Comparison of ENCODE assay signal across 22 cellular contexts in genomic region chr14:38770245-38770644, GRCh38.
DNase-seq lines count a peak whose midpoint lies in the region; ATAC-seq and TF ChIP-seq lines count a peak whose summit lies in the region.
"Had no signal": no experiment of that assay in that cellular context is flagged by ENCODE, and none has a peak within 500 bp of the region (broad histone marks: within the 10 kb centered on the region; RNA-seq: fewer than 3 reads in every experiment).

No MANE protein-coding gene starts in this region.

- H3K9me3 ChIP-seq in colonic mucosa (no peaks in the 10 kb centered on the region), mucosa of descending colon (no peaks in the 10 kb centered on the region), smooth muscle cell (replicated peaks; ENCODE audit: low read depth) (no peaks in the 10 kb centered on the region)
- H3K9me3 ChIP-seq: A549; BE2C; BLaER1 treated with 17β-estradiol and CSF1 and Interleukin-3, amounts not matched to agents 10 nM and 100 nM; HAP-1 had no signal

- 77% methylated on average over 1 of the region's 1 CpG for WGBS in smooth muscle cell (ENCODE audit: low lambda C conversion rate)

- H3K4me1 ChIP-seq in colonic mucosa (no peaks in the 10 kb centered on the region), mucosa of descending colon (ENCODE audit: low read depth) (peaks cover 3% of the 10 kb centered on the region), smooth muscle cell (ENCODE audit: low read depth) (no peaks in the 10 kb centered on the region)
- H3K4me1 ChIP-seq: A549; BLaER1 treated with 17β-estradiol and CSF1 and Interleukin-3, amounts not matched to agents 10 nM and 100 nM; HAP-1 had no signal

- ATAC-seq in mucosa of descending colon = peak; percentile 99
- ATAC-seq in HG03378 (IDR thresholded peaks at IDR 0.05; ENCODE audit: unreplicated experiment) = no peak
- ATAC-seq in GM21619 (IDR thresholded peaks at IDR 0.05; ENCODE audit: unreplicated experiment) = no peak
- ATAC-seq: A549 had no signal

- TF ChIP-seq CTCF in colonic mucosa (IDR thresholded peaks at IDR 0.05) = no peak
- no peak for TF ChIP-seq CTCF in mucosa of descending colon (IDR thresholded peaks at IDR 0.05)
- TF ChIP-seq CTCF in smooth muscle cell (IDR thresholded peaks at IDR 0.05; ENCODE audit: borderline replicate concordance, insufficient read depth, poor library complexity, severe bottlenecking) = no peak

- H3K79me2 ChIP-seq in smooth muscle cell (ENCODE audit: low read depth) = no peaks in the 10 kb centered on the region

- H3F3A ChIP-seq in smooth muscle cell (ENCODE audit: low read depth) = no peaks in the 10 kb centered on the region

- intact Hi-C loops in colonic mucosa (cut with DNase I) = no loop called here
- intact Hi-C loops in mucosa of descending colon (cut with DNase I, micrococcal nuclease) = no loop called here

- no peaks in the 10 kb centered on the region for H3K36me3 ChIP-seq in colonic mucosa
- H3K36me3 ChIP-seq in mucosa of descending colon (ENCODE audit: low read depth) = no peaks in the 10 kb centered on the region
- H3K36me3 ChIP-seq in smooth muscle cell (ENCODE audit: low read depth) = no peaks in the 10 kb centered on the region
- H3K36me3 ChIP-seq: BE2C; BLaER1 treated with 17β-estradiol and CSF1 and Interleukin-3, amounts not matched to agents 10 nM and 100 nM; HAP-1 had no signal

- H3K27ac ChIP-seq in colonic mucosa = peak overlapping the region; percentile 54
- no peak overlapping the region for H3K27ac ChIP-seq in smooth muscle cell (ENCODE audit: low read depth)
- H3K27ac ChIP-seq: A549; BLaER1 treated with 17β-estradiol and CSF1 and Interleukin-3, amounts not matched to agents 10 nM and 100 nM had no signal

- H3K9ac ChIP-seq in colonic mucosa (ENCODE audit: low read depth in 2 of 2, low read length in 2 of 2) (no peak overlapping the region), smooth muscle cell (ENCODE audit: low read depth) (no peak overlapping the region)
- H3K9ac ChIP-seq: BLaER1 treated with 17β-estradiol and CSF1 and Interleukin-3, amounts not matched to agents 10 nM and 100 nM had no signal

- DNase-seq in colonic mucosa (no peak), mucosa of descending colon (no peak), smooth muscle cell (lab: John Stamatoyannopoulos, UW; ENCODE audit: unreplicated experiment) (no peak), SIG-M5 (lab: John Stamatoyannopoulos, UW) (no peak), CD1c-positive myeloid dendritic cell (ENCODE audit: extremely low spot score) (no peak)
- DNase-seq: 8988T; ACHN; AML-193; BE2C; Calu3; CD4-positive, alpha-beta memory T cell; COR-L47; DMS53; DMS79 treated with DMSO at 0.1 percent for 48 hours; GF-D8; GOT3; HFFc6 had no signal

- H3K4me3 ChIP-seq in colonic mucosa (no peak overlapping the region), mucosa of descending colon (no peak overlapping the region), smooth muscle cell (no peak overlapping the region)
- H3K4me3 ChIP-seq: A549; BLaER1 treated with 17β-estradiol and CSF1 and Interleukin-3, amounts not matched to agents 10 nM and 100 nM; HAP-1 had no signal

- H3K4me2 ChIP-seq in smooth muscle cell = no peak overlapping the region
- H3K4me2 ChIP-seq: A549; BLaER1 treated with 17β-estradiol and CSF1 and Interleukin-3, amounts not matched to agents 10 nM and 100 nM had no signal

- H3K27me3 ChIP-seq in colonic mucosa (no peaks in the 10 kb centered on the region), smooth muscle cell (ENCODE audit: low read depth) (no peaks in the 10 kb centered on the region)
- H3K27me3 ChIP-seq: BE2C; BLaER1 treated with 17β-estradiol and CSF1 and Interleukin-3, amounts not matched to agents 10 nM and 100 nM had no signal

- peak overlapping the region; percentile 7 for H2AFZ ChIP-seq in smooth muscle cell (ENCODE audit: low read depth)

- no peaks in the 10 kb centered on the region for H4K20me1 ChIP-seq in smooth muscle cell (ENCODE audit: low read depth)
- H4K20me1 ChIP-seq: BLaER1 treated with 17β-estradiol and CSF1 and Interleukin-3, amounts not matched to agents 10 nM and 100 nM had no signal
